Comparison of ENCODE assay signal across 16 cellular contexts in genomic region chr17:17570798-17571716, GRCh38. TPM values are rescaled to one million over a fixed set of nuclear protein-coding genes. Genes with fewer than 3 reads are reported as not detected.
DNase-seq lines count a peak whose midpoint lies in the region; ATAC-seq, FAIRE-seq and TF ChIP-seq lines count a peak whose summit lies in the region.
"Had no signal": no experiment of that assay in that cellular context is flagged by ENCODE, and none has a peak within 500 bp of the region (broad histone marks: within the 10 kb centered on the region; RNA-seq: fewer than 3 reads in every experiment).

No MANE protein-coding gene starts in this region.

- H3K4me1 ChIP-seq in K562 (replicated peaks in 1 of 2; ENCODE audit: control insufficient read depth in 2 of 2, insufficient read depth in 2 of 2, low read length in 2 of 2) (peaks cover 0 to 4% of the 10 kb centered on the region in 2 experiments; a peak in 2 of 5 replicates), hepatocyte (ENCODE audit: insufficient read depth) (peaks cover 41% of the 10 kb centered on the region)
- H3K4me1 ChIP-seq: SJSA1 had no signal

- no peak for FAIRE-seq in K562 (lab: Jason Lieb, UNC)
- FAIRE-seq: keratinocyte had no signal

- no peak for TF ChIP-seq POLR2A in K562 (conservative IDR thresholded peaks at IDR 0.05)

- H3K27ac ChIP-seq in K562 (ENCODE audit: extremely low read depth, low read depth, low read length) (no peak overlapping the region), hepatocyte (peak overlapping the region; percentile 71)
- H3K27ac ChIP-seq: SJSA1 had no signal

- H3K27me3 Mint-ChIP-seq in type B pancreatic cell = no peaks in the 10 kb centered on the region
- no peaks in the 10 kb centered on the region for H3K27me3 Mint-ChIP-seq in activated CD4-positive, alpha-beta T cell treated with anti-CD3 and anti-CD28 coated beads, Interleukin-2, amount 10 ng/mL, durations not matched to agents 7 days and 5 days
- H3K27me3 Mint-ChIP-seq: central memory CD8-positive, alpha-beta T cell; stimulated activated memory B cell treated with anti-CD40 and anti-IgM and Interleukin-4, amounts not matched to agents 10 μg/mL and 1 μg/mL and 100 μg/mL, for 72 hours had no signal

- in situ Hi-C loops in K562 (cut with MboI) = no loop called here

- peaks cover 27% of the 10 kb centered on the region for H3K4me1 Mint-ChIP-seq in type B pancreatic cell (ENCODE audit: unreplicated experiment)
- H3K4me1 Mint-ChIP-seq in activated CD4-positive, alpha-beta T cell treated with anti-CD3 and anti-CD28 coated beads, Interleukin-2, amount 10 ng/mL, durations not matched to agents 7 days and 5 days = no peaks in the 10 kb centered on the region

- H3K4me2 ChIP-seq in K562 (ENCODE audit: insufficient read depth, low read length) (no peak overlapping the region), hepatocyte (peak overlapping the region; percentile 2)

- no TSS peak for BruUV-seq in K562 (replicated peaks; lab: Mats Ljungman, UMichigan)

- H2AFZ ChIP-seq in K562 (ENCODE audit: low read depth, low read length) = no peak overlapping the region
- no peak overlapping the region for H2AFZ ChIP-seq in hepatocyte

- TF ChIP-seq CTCF in K562 (IDR thresholded peaks at IDR 0.05 in 2 of 3, conservative IDR thresholded peaks at IDR 0.05 in 1 of 3; ENCODE audit: insufficient read depth in 2 of 3, low read depth in 1 of 3, low read length in 3 of 3) (no peak), hepatocyte (IDR thresholded peaks at IDR 0.05; ENCODE audit: poor library complexity) (no peak), type B pancreatic cell (conservative IDR thresholded peaks at IDR 0.05) (no peak)

- POLR2A ChIA-PET in K562 (lab: Yijun Ruan, JAX) = no interaction called here
- POLR2A ChIA-PET in activated CD4-positive, alpha-beta T cell treated with anti-CD3 and anti-CD28 coated beads, Interleukin-2, amount 10 ng/mL, durations not matched to agents 7 days and 5 days (lab: Charles Lee) = no interaction called here

- intact Hi-C loops in Right ventricle myocardium inferior (cut with DNase I) = loop anchor here (1.0 to 2.0 kb wide), 3 partner anchors 75 to 215 kb away; partner anchors contain the start of gene RASD1
- intact Hi-C loops in cardiac septum (cut with DNase I) = loop anchor here (1.0 kb wide), 1 partner anchor 216 kb away; no protein-coding TSS in a partner anchor
- intact Hi-C loops in K562 (cut with micrococcal nuclease) = no loop called here

- CTCF ChIA-PET in K562 (lab: Yijun Ruan, JAX; ENCODE audit: low intra/inter-chr PET ratio) = interaction anchor here (0.9 to 1.3 kb wide), 2 partner anchors 75 to 215 kb away, joined by 4 to 5 read pairs; partner anchors contain the start of gene RASD1
- CTCF ChIA-PET in activated CD4-positive, alpha-beta T cell treated with anti-CD3 and anti-CD28 coated beads, Interleukin-2, amount 10 ng/mL, durations not matched to agents 7 days and 5 days (lab: Charles Lee) = interaction anchor here (1.5 kb wide), 1 partner anchor 74 kb away, joined by 3 read pairs; no protein-coding TSS in a partner anchor

- H3K9me3 ChIP-seq in K562 (replicated peaks; ENCODE audit: control insufficient read depth, insufficient read depth, low read depth, low read length) (no peaks in the 10 kb centered on the region), hepatocyte (ENCODE audit: low read depth) (no peaks in the 10 kb centered on the region)
- H3K9me3 ChIP-seq: SJSA1 had no signal

- H3K9ac ChIP-seq in K562 (ENCODE audit: insufficient read depth in 1 of 2, low read depth in 2 of 2, low read length in 2 of 2) = no peak overlapping the region; a peak in 1 of 4 replicates

- H3K9me3 Mint-ChIP-seq in type B pancreatic cell = no peaks in the 10 kb centered on the region
- no peaks in the 10 kb centered on the region for H3K9me3 Mint-ChIP-seq in activated CD4-positive, alpha-beta T cell treated with anti-CD3 and anti-CD28 coated beads, Interleukin-2, amount 10 ng/mL, durations not matched to agents 7 days and 5 days
- H3K9me3 Mint-ChIP-seq: central memory CD8-positive, alpha-beta T cell; stimulated activated memory B cell treated with anti-CD40 and anti-IgM and Interleukin-4, amounts not matched to agents 10 μg/mL and 1 μg/mL and 100 μg/mL, for 72 hours; T-helper 2 cell treated with Interferon-gamma antibody and Interleukin-4, amounts not matched to agents 5 μg/mL and 100 μg/mL, for 36 hours had no signal

- no peaks in the 10 kb centered on the region for H3K36me3 Mint-ChIP-seq in type B pancreatic cell
- peaks cover 4% of the 10 kb centered on the region for H3K36me3 Mint-ChIP-seq in activated CD4-positive, alpha-beta T cell treated with anti-CD3 and anti-CD28 coated beads, Interleukin-2, amount 10 ng/mL, durations not matched to agents 7 days and 5 days (ENCODE audit: low read depth)

- no peak for TF ChIP-seq EP300 in K562 (IDR thresholded peaks at IDR 0.05; ENCODE audit: low read length)

- peak; percentile 17 for ATAC-seq in Right ventricle myocardium inferior
- ATAC-seq in K562 = no peak
- ATAC-seq in GM18909 (IDR thresholded peaks at IDR 0.05; ENCODE audit: poor library complexity, unreplicated experiment) = no peak
- ATAC-seq: activated CD4-positive, CD25-positive, alpha-beta regulatory T cell treated with anti-CD3 and anti-CD28 coated beads, Interleukin-2, amount 50 U/mL, for 24 hours; stimulated activated memory B cell treated with anti-CD40 and anti-IgM and Interleukin-4, amounts not matched to agents 10 μg/mL and 1 μg/mL and 100 μg/mL, for 72 hours had no signal

- H3K27ac Mint-ChIP-seq in type B pancreatic cell = peak overlapping the region; percentile 65
- H3K27ac Mint-ChIP-seq in activated CD4-positive, alpha-beta T cell treated with anti-CD3 and anti-CD28 coated beads, Interleukin-2, amount 10 ng/mL, durations not matched to agents 7 days and 5 days = no peak overlapping the region
- H3K27ac Mint-ChIP-seq: stimulated activated memory B cell treated with anti-CD40 and anti-IgM and Interleukin-4, amounts not matched to agents 10 μg/mL and 1 μg/mL and 100 μg/mL, for 72 hours; T-helper 2 cell treated with Interferon-gamma antibody and Interleukin-4, amounts not matched to agents 5 μg/mL and 100 μg/mL, for 36 hours had no signal

- no peak overlapping the region for H3K4me3 Mint-ChIP-seq in type B pancreatic cell
- no peak overlapping the region for H3K4me3 Mint-ChIP-seq in activated CD4-positive, alpha-beta T cell treated with anti-CD3 and anti-CD28 coated beads, Interleukin-2, amount 10 ng/mL, durations not matched to agents 7 days and 5 days
- H3K4me3 Mint-ChIP-seq: central memory CD8-positive, alpha-beta T cell; stimulated activated memory B cell treated with anti-CD40 and anti-IgM and Interleukin-4, amounts not matched to agents 10 μg/mL and 1 μg/mL and 100 μg/mL, for 72 hours; T-helper 2 cell treated with Interferon-gamma antibody and Interleukin-4, amounts not matched to agents 5 μg/mL and 100 μg/mL, for 36 hours had no signal

- TF ChIP-seq RAD21 in K562 (CRISPR knock-in tag; conservative IDR thresholded peaks at IDR 0.05 in 1 of 2, IDR thresholded peaks at IDR 0.05 in 1 of 2) = no peak

- no peaks in the 10 kb centered on the region for H3K36me3 ChIP-seq in K562 (ENCODE audit: control insufficient read depth, insufficient read depth, low read length)
- no peaks in the 10 kb centered on the region for H3K36me3 ChIP-seq in hepatocyte (replicated peaks; ENCODE audit: insufficient read depth, low read depth)
- H3K36me3 ChIP-seq: SJSA1 had no signal

- DNase-seq in Right ventricle myocardium inferior (ENCODE audit: missing footprints) (no peak), cardiac septum (ENCODE audit: low spot score) (no peak), K562 (ENCODE audit: extremely low read depth in 1 of 4, low spot score in 3 of 4) (no peak), hepatocyte (ENCODE audit: low spot score) (peak; percentile 47), type B pancreatic cell (ENCODE audit: extremely low spot score, unreplicated experiment) (no peak), NCI-H2196 treated with DMSO at 0.1 percent for 48 hours (lab: John Stamatoyannopoulos, UW; ENCODE audit: unreplicated experiment) (no peak)
- no peak for DNase-seq in activated CD4-positive, alpha-beta T cell treated with anti-CD3 and anti-CD28 coated beads, Interleukin-2, amount 10 ng/mL, durations not matched to agents 7 days and 5 days
- DNase-seq: activated effector memory CD4-positive, alpha-beta T cell treated with Interleukin-2 at 50 U/mL for 16 hours; effector memory CD4-positive, alpha-beta T cell had no signal

- 73% methylated on average over 9 of the region's 15 CpGs for WGBS in K562 (ENCODE audit: insufficient coverage, low coverage, missing lambda C conversion rate)
- 75% methylated on average over 15 of the region's 15 CpGs for WGBS in hepatocyte (ENCODE audit: low lambda C conversion rate, missing lambda C conversion rate)

- H3K27me3 ChIP-seq in K562 (ENCODE audit: control insufficient read depth in 2 of 2, insufficient read depth in 2 of 2, low read length in 2 of 2) (no peaks in the 10 kb centered on the region), hepatocyte (no peaks in the 10 kb centered on the region)
- H3K27me3 ChIP-seq: SJSA1 had no signal

- H3K79me2 ChIP-seq in K562 (ENCODE audit: control insufficient read depth, insufficient read depth, low read length) = no peaks in the 10 kb centered on the region
- H3K79me2 ChIP-seq in hepatocyte = no peaks in the 10 kb centered on the region

- H3K4me3 ChIP-seq in K562 (no peak overlapping the region), hepatocyte (no peak overlapping the region)
- H3K4me3 ChIP-seq: SJSA1 had no signal

- no peaks in the 10 kb centered on the region; the same call in 1 of the 2 replicates for H4K20me1 ChIP-seq in K562 (replicated peaks; ENCODE audit: control insufficient read depth, insufficient read depth, low read length)
- no peaks in the 10 kb centered on the region for H4K20me1 ChIP-seq in hepatocyte (ENCODE audit: insufficient read depth, poor library complexity, severe bottlenecking)

- no peaks in the 10 kb centered on the region for H3K9me2 ChIP-seq in hepatocyte (replicated peaks; ENCODE audit: insufficient read depth)

- H3K9me1 ChIP-seq in K562 (ENCODE audit: control insufficient read depth, insufficient read depth, low read length) = no peaks in the 10 kb centered on the region

RNA-seq across cellular contexts. Expression of gene PEMT, which starts 20.5 kb away (rescaled TPM):
- 18.2 TPM for total RNA-seq in Right ventricle myocardium inferior
- 16.8 TPM for total RNA-seq in cardiac septum
- total RNA-seq in K562 (2011; cell fraction: chromatin; rRNA removed; ENCODE audit: low replicate concordance) = 6.4 and 26.1 TPM in 2 replicates
- total RNA-seq in K562 (2011; cell fraction: nucleolus; rRNA removed) = 29.7 and 36.2 TPM in 2 replicates
- 20.5 and 31.0 TPM in 2 replicates for total RNA-seq in K562 (2011; cell fraction: nucleoplasm; rRNA removed)
- 32.8 and 62.4 TPM in 2 replicates for total RNA-seq in K562 (2014; rRNA removed)
- total RNA-seq in K562 (2014; rRNA removed; fragmentation: Illumina TruSeq; extraction: Trizol) = 3.9 and 5.7 TPM in 2 replicates
- 14.1 and 15.0 TPM in 2 replicates for total RNA-seq in K562 (2015; rRNA removed; fragmentation: Illumina TruSeq; extraction: Trizol)
- 28.8 and 33.9 TPM in 2 replicates for total RNA-seq in K562 (2021)
- polyA plus RNA-seq in K562 (2011; rRNA removed) = 12.7 and 24.3 TPM in 2 replicates
- polyA plus RNA-seq in K562 (2011; cell fraction: cytosol; rRNA removed) = 32.4 and 70.4 TPM in 2 replicates
- polyA plus RNA-seq in K562 (2011; cell fraction: nucleus; rRNA removed) = 19.1 and 30.2 TPM in 2 replicates
- 23.7 and 48.0 TPM in 2 replicates for polyA plus RNA-seq in K562 (2012)
- polyA plus RNA-seq in K562 (2014; fragmentation: Illumina TruSeq; extraction: Trizol) = 13.6 and 24.8 TPM in 2 replicates
- polyA plus RNA-seq in K562 (2014; fragmentation: Nextera tagmentation; extraction: Ambion mirVana) = 1 to 10 TPM; 1.4 to 7.9 TPM
- polyA plus RNA-seq in K562 (2014; rRNA removed) = 26.7 and 36.4 TPM in 2 replicates
- polyA minus RNA-seq in K562 (2011; rRNA and poly(A)+ RNA removed) = 3.3 and 4.1 TPM in 2 replicates
- polyA minus RNA-seq in K562 (2011; cell fraction: cytosol; rRNA and poly(A)+ RNA removed) = 12.4 and 22.6 TPM in 2 replicates
- polyA minus RNA-seq in K562 (2011; cell fraction: nucleus; rRNA and poly(A)+ RNA removed) = 4.6 and 6.3 TPM in 2 replicates
- total RNA-seq in hepatocyte = 50.1 and 58.6 TPM in 2 replicates
- polyA plus RNA-seq in hepatocyte = 70.4 and 78.9 TPM in 2 replicates
- total RNA-seq in type B pancreatic cell (ENCODE audit: low replicate concordance) = 32.1 and 34.9 TPM in 2 replicates
- 10 to 100 TPM; 10.8 to 17.3 TPM for total RNA-seq in activated CD4-positive, alpha-beta T cell treated with anti-CD3 and anti-CD28 coated beads, Interleukin-2, amount 10 ng/mL, durations not matched to agents 7 days and 5 days
